ENCODE assay signal across 36 cellular contexts in the genomic region with DNA sequence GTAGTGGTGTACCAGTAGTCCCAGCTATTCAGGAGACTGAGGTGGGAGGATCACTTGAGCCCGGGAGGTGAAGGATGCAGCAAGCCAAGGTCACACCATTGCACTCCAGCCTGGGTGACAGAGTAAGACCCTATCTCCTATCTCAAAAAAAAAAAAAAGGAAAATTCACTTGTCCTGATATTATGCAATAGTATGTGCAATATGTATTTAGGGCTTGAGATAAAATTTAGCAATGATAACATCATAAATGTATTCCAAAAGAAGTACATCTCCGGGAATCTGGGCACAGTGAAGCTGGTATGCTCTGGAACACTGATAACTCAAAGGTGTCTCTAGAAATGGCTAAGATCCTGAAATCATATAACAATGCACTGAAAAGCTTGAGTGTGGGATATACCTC.
"Had no signal": no experiment of that assay in that cellular context is flagged by ENCODE, and none has a peak within 500 bp of the region (broad histone marks: within the 10 kb centered on the region; RNA-seq: fewer than 3 reads in every experiment).

No MANE protein-coding gene starts in this region.

- H3K27me3 ChIP-seq: ascending aorta, Peyer's patch had no signal

- DNase-seq: activated CD4-positive, alpha-beta T cell treated with anti-CD3 and anti-CD28 coated beads, Interleukin-2, amount 10 ng/mL, durations not matched to agents 24 days and 14 days; activated CD4-positive, alpha-beta T cell treated with anti-CD3 and anti-CD28 coated beads, Interleukin-2, amount 50 U/mL, for 4 hours; activated CD4-positive, CD25-positive, alpha-beta regulatory T cell; activated CD8-positive, alpha-beta T cell treated with anti-CD3 and anti-CD28 coated beads for 36 hours; activated effector memory CD4-positive, alpha-beta T cell treated with anti-CD3 and anti-CD28 coated beads, Interleukin-2, amount 50 U/mL, for 16 hours; activated naive CD4-positive, alpha-beta T cell; activated naive CD8-positive, alpha-beta T cell treated with anti-CD3 and anti-CD28 coated beads, Interleukin-2, amount 10 ng/mL, durations not matched to agents 7 days and 5 days; activated T-cell treated with anti-CD3 and anti-CD28 coated beads, Interleukin-2, amount 50 U/mL, for 1 hour; activated T-cell treated with anti-CD3 and anti-CD28 coated beads, Interleukin-2, amount 50 U/mL, for 72 hours; amygdala; caudate nucleus; cerebellar nuclear complex; Karpas-422; NCI-H1048; NCI-H1105 treated with DMSO at 0.1 percent for 48 hours; NCI-H1436; NCI-H1694; NCI-H1930; NCI-H510A; NCI-H526; NCI-H748 treated with DMSO at 0.1 percent for 48 hours; NK-92 treated with Interleukin-12 subunit alpha and Interleukin-12 subunit beta, amount 100 ng/mL, for 24 hours; PC-3; Peyer's patch; RPMI8226; SIG-M5; T-cell; T-helper 2 cell; T-helper 9 cell; WERI-Rb-1 had no signal

- H3K27me3 Mint-ChIP-seq: activated CD4-positive, alpha-beta T cell treated with anti-CD3 and anti-CD28 coated beads, Interleukin-2, amount 10 ng/mL, durations not matched to agents 24 days and 14 days; activated CD8-positive, alpha-beta T cell treated with anti-CD3 and anti-CD28 coated beads for 36 hours; activated naive CD4-positive, alpha-beta T cell treated with anti-CD3 and anti-CD28 coated beads, Interleukin-2, amount 50 U/mL, for 24 hours; activated naive CD8-positive, alpha-beta T cell treated with anti-CD3 and anti-CD28 coated beads, Interleukin-2, amount 10 ng/mL, durations not matched to agents 7 days and 5 days; activated T-helper 17 cell treated with anti-CD3 and anti-CD28 coated beads, Interleukin-2, amount 50 U/mL, for 72 hours; brain; T-cell had no signal

- H3K9me3 Mint-ChIP-seq: activated CD4-positive, alpha-beta T cell treated with anti-CD3 and anti-CD28 coated beads, Interleukin-2, amount 10 ng/mL, durations not matched to agents 24 days and 14 days; activated CD8-positive, alpha-beta T cell treated with anti-CD3 and anti-CD28 coated beads for 36 hours; activated naive CD4-positive, alpha-beta T cell treated with anti-CD3 and anti-CD28 coated beads, Interleukin-2, amount 50 U/mL, for 24 hours; activated naive CD8-positive, alpha-beta T cell treated with anti-CD3 and anti-CD28 coated beads, Interleukin-2, amount 10 ng/mL, durations not matched to agents 7 days and 5 days; activated T-cell treated with anti-CD3 and anti-CD28 coated beads, Interleukin-2, amount 50 U/mL, for 72 hours; activated T-helper 17 cell treated with anti-CD3 and anti-CD28 coated beads, Interleukin-2, amount 50 U/mL, for 72 hours; brain; T-cell had no signal

- H3K4me1 ChIP-seq: ascending aorta, Peyer's patch had no signal

- ATAC-seq: activated CD8-positive, alpha-beta T cell treated with anti-CD3 and anti-CD28 coated beads for 36 hours; activated T-cell treated with anti-CD3 and anti-CD28 coated beads, Interleukin-2, amount 50 U/mL, for 72 hours; activated T-helper 17 cell treated with anti-CD3 and anti-CD28 coated beads, Interleukin-2, amount 50 U/mL, for 72 hours; PC-3; SK-N-SH treated with all-trans-retinoic acid at 6 μM for 48 hours; T-cell had no signal

- H3K27ac ChIP-seq: ascending aorta, Peyer's patch, WERI-Rb-1 had no signal

- H3K27ac Mint-ChIP-seq: activated CD4-positive, alpha-beta T cell treated with anti-CD3 and anti-CD28 coated beads, Interleukin-2, amount 10 ng/mL, durations not matched to agents 24 days and 14 days; activated CD8-positive, alpha-beta T cell treated with anti-CD3 and anti-CD28 coated beads for 36 hours; activated naive CD4-positive, alpha-beta T cell treated with anti-CD3 and anti-CD28 coated beads, Interleukin-2, amount 50 U/mL, for 24 hours; activated naive CD8-positive, alpha-beta T cell treated with anti-CD3 and anti-CD28 coated beads, Interleukin-2, amount 10 ng/mL, durations not matched to agents 7 days and 5 days; activated T-cell treated with anti-CD3 and anti-CD28 coated beads, Interleukin-2, amount 50 U/mL, for 72 hours; activated T-helper 17 cell treated with anti-CD3 and anti-CD28 coated beads, Interleukin-2, amount 50 U/mL, for 72 hours; brain had no signal

- H3K4me1 Mint-ChIP-seq: activated CD4-positive, alpha-beta T cell treated with anti-CD3 and anti-CD28 coated beads, Interleukin-2, amount 10 ng/mL, durations not matched to agents 24 days and 14 days; activated naive CD4-positive, alpha-beta T cell treated with anti-CD3 and anti-CD28 coated beads, Interleukin-2, amount 50 U/mL, for 24 hours; activated naive CD8-positive, alpha-beta T cell treated with anti-CD3 and anti-CD28 coated beads, Interleukin-2, amount 10 ng/mL, durations not matched to agents 7 days and 5 days; activated T-helper 17 cell treated with anti-CD3 and anti-CD28 coated beads, Interleukin-2, amount 50 U/mL, for 72 hours; brain; T-cell had no signal

- H3K4me3 ChIP-seq: ascending aorta, Peyer's patch had no signal

- H3K4me3 Mint-ChIP-seq: activated CD4-positive, alpha-beta T cell treated with anti-CD3 and anti-CD28 coated beads, Interleukin-2, amount 10 ng/mL, durations not matched to agents 24 days and 14 days; activated CD8-positive, alpha-beta T cell treated with anti-CD3 and anti-CD28 coated beads for 36 hours; activated naive CD4-positive, alpha-beta T cell treated with anti-CD3 and anti-CD28 coated beads, Interleukin-2, amount 50 U/mL, for 24 hours; activated naive CD8-positive, alpha-beta T cell treated with anti-CD3 and anti-CD28 coated beads, Interleukin-2, amount 10 ng/mL, durations not matched to agents 7 days and 5 days; activated T-cell treated with anti-CD3 and anti-CD28 coated beads, Interleukin-2, amount 50 U/mL, for 72 hours; activated T-helper 17 cell treated with anti-CD3 and anti-CD28 coated beads, Interleukin-2, amount 50 U/mL, for 72 hours; brain; T-cell had no signal

- FAIRE-seq: bronchial epithelial cell had no signal

- H3K9me3 ChIP-seq: ascending aorta, Peyer's patch had no signal
